In the genomic region with DNA sequence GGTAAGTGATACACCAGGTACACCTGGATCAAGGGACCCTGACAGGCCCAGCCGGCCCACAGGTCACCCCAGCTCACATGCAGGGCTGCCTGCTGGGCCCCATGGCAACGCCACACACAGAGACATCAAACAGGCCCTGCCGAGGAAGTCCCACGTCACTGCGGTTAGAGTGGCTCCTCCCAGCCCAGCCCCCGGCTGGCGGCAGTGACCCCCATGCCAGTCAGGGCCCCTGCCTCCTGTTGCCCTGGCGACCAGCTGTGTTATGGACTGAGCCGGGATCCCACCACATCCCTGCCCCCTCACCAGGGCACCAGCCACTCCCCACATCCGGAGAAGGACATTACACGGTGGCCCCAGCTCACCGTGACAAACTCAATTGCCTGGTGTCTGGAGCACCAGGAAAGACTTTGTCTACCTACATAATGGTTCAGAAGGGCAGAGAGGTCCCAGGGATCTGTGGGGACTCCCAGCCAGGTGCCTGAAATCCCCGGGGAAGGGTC, we compare ENCODE assay signal across 8 cellular contexts. TPM values are rescaled to one million over a fixed set of nuclear protein-coding genes. Genes with fewer than 3 reads are reported as not detected.
DNase-seq lines count a peak whose midpoint lies in the region; ATAC-seq, FAIRE-seq and TF ChIP-seq lines count a peak whose summit lies in the region.

No MANE protein-coding gene starts in this region.

- 6 to 10% methylated on average over 1 to 8 of the region's 13 CpGs for WGBS in lower leg skin, 2 donors

- H3K27me3 ChIP-seq in HCT116 (ENCODE audit: insufficient read depth, low read length), result no peaks in the 10 kb centered on the region
- no peaks in the 10 kb centered on the region for H3K27me3 ChIP-seq in colonic mucosa

- no peaks in the 10 kb centered on the region for H4K20me1 ChIP-seq in HCT116 (ENCODE audit: insufficient read depth)

- peaks cover 56% of the 10 kb centered on the region for H3K4me1 Mint-ChIP-seq in activated CD4-positive, alpha-beta T cell treated with anti-CD3 and anti-CD28 coated beads for 36 hours

- H3K27me3 Mint-ChIP-seq in activated CD4-positive, alpha-beta T cell treated with anti-CD3 and anti-CD28 coated beads for 36 hours, result no peaks in the 10 kb centered on the region

- no peak for FAIRE-seq in frontal cortex (lab: Jason Lieb, UNC)

- DNase-seq in GM10266 (ENCODE audit: extremely low spot score) (peak; percentile 96), HCT116 (ENCODE audit: low read depth, low spot score) (peak; percentile 90), NCI-H146 (lab: John Stamatoyannopoulos, UW) (peak; percentile 77), colonic mucosa (peak; percentile 83), lower leg skin (ENCODE audit: low spot score in 2 of 2) (peak; percentile 82 to 97), frontal cortex (ENCODE audit: low spot score in 2 of 2) (no peak)
- DNase-seq in activated CD4-positive, alpha-beta T cell treated with anti-CD3 and anti-CD28 coated beads for 36 hours, result peak; percentile 97
- peak; percentile 70 to 81 (median 81) for DNase-seq in stimulated activated CD4-positive, alpha-beta T cell treated with anti-CD3 and anti-CD28 coated beads, TNF-alpha, amount 100 ng/mL, for 4 hours (ENCODE audit: low read depth in 3 of 3)

- H3K79me2 ChIP-seq in HCT116 (ENCODE audit: insufficient read depth, low read length), result peaks cover 14% of the 10 kb centered on the region

- TF ChIP-seq POLR2A in HCT116 (IDR thresholded peaks at IDR 0.05; ENCODE audit: borderline replicate concordance, extremely low read depth, insufficient read depth, insufficient read length) (no peak), lower leg skin (IDR thresholded peaks at IDR 0.05) (no peak)

- POLR2A ChIA-PET in HCT116 (lab: Charles Lee), result interaction anchor here (0.8 to 2.4 kb wide), 11 partner anchors 9 to 672 kb away, joined by 3 to 29 read pairs (median 4); partner anchors contain the start of genes C19orf53, DNAJB1, RFX1 and ZSWIM4
- POLR2A ChIA-PET in activated CD4-positive, alpha-beta T cell treated with anti-CD3 and anti-CD28 coated beads for 36 hours (lab: Charles Lee), result interaction anchor here (0.8 to 2.1 kb wide), 7 partner anchors 10 to 673 kb away, joined by 3 to 36 read pairs (median 5); partner anchors contain the start of gene C19orf53

- H3K9ac ChIP-seq in HCT116 (ENCODE audit: low read length) (peak overlapping the region; percentile 90), colonic mucosa (ENCODE audit: low read depth in 2 of 2, low read length in 2 of 2) (peak overlapping the region; percentile 71 to 95)

- H3K36me3 Mint-ChIP-seq in activated CD4-positive, alpha-beta T cell treated with anti-CD3 and anti-CD28 coated beads for 36 hours (ENCODE audit: low read depth), result peaks cover 3% of the 10 kb centered on the region

- intact Hi-C loops in HCT116 (cut with micrococcal nuclease) (loop anchor here (5.0 kb wide), 1 partner anchor 694 kb away; the partner anchor contains the start of genes IER2 and STX10), colonic mucosa (cut with DNase I) (no loop called here), lower leg skin (cut with DNase I; ENCODE audit: low total_unique reads) (no loop called here)
- intact Hi-C loops in activated CD4-positive, alpha-beta T cell treated with anti-CD3 and anti-CD28 coated beads for 36 hours (cut with DNase I, micrococcal nuclease), result loop anchor here (1.0 to 10.0 kb wide), 12 partner anchors 7 to 1451 kb away; partner anchors contain the start of genes ADGRE5 (in 1 of the 2), C19orf53 (in 1 of the 2), IER2 (in 1 of the 2) and RFX1 (in 1 of the 2)

- no peaks in the 10 kb centered on the region for H3K9me3 ChIP-seq in HCT116 (ENCODE audit: control insufficient read depth in 1 of 2, insufficient read depth in 1 of 2, low read depth in 1 of 2, low read length in 2 of 2)
- no peaks in the 10 kb centered on the region for H3K9me3 ChIP-seq in colonic mucosa

- no peak overlapping the region for H2AFZ ChIP-seq in HCT116 (ENCODE audit: low read depth, low read length, poor library complexity, severe bottlenecking)

- H3K4me3 ChIP-seq in HCT116 (replicated peaks in 1 of 2; ENCODE audit: low read depth in 1 of 2, low read length in 2 of 2) (peak overlapping the region; percentile 48 to 61), colonic mucosa (peak overlapping the region; percentile 45), lower leg skin (ENCODE audit: low read depth, poor library complexity, severe bottlenecking) (no peak overlapping the region)

- H3K4me1 ChIP-seq in HCT116 (ENCODE audit: control insufficient read depth in 1 of 2, insufficient read depth in 2 of 2, low read length in 2 of 2) (peaks cover 66 to 87% of the 10 kb centered on the region in 2 experiments), colonic mucosa (peaks cover 27% of the 10 kb centered on the region)

- TF ChIP-seq RAD21 in HCT116 (IDR thresholded peaks at IDR 0.05; ENCODE audit: low read depth), result no peak

- no peaks in the 10 kb centered on the region for H3K9me3 Mint-ChIP-seq in activated CD4-positive, alpha-beta T cell treated with anti-CD3 and anti-CD28 coated beads for 36 hours (ENCODE audit: low read depth)

- peak overlapping the region; percentile 92 for H3K4me2 ChIP-seq in HCT116 (ENCODE audit: low read length)

- BruUV-seq in HCT116 (replicated peaks; lab: Mats Ljungman, UMichigan), result no TSS peak

- peak overlapping the region; percentile 71 for H3K4me3 Mint-ChIP-seq in activated CD4-positive, alpha-beta T cell treated with anti-CD3 and anti-CD28 coated beads for 36 hours

- H3K9me2 ChIP-seq in HCT116 (ENCODE audit: insufficient read depth), result no peaks in the 10 kb centered on the region

- RAD21 ChIA-PET in HCT116 (lab: Charles Lee; ENCODE audit: low non-redundant PET in 1 of 2, low total read pairs in 2 of 2, uncharacterized antibody in 2 of 2, unreplicated experiment in 2 of 2), result interaction anchor here in 1 of 2 experiments (0.9 kb wide), 1 partner anchor 12 kb away, joined by 4 read pairs; no protein-coding TSS in a partner anchor

- CTCF ChIA-PET in HCT116 (lab: Charles Lee), result interaction anchor here (0.8 to 1.7 kb wide), 5 partner anchors 10 to 65 kb away, joined by 3 to 9 read pairs (median 4); no protein-coding TSS in a partner anchor
- CTCF ChIA-PET in activated CD4-positive, alpha-beta T cell treated with anti-CD3 and anti-CD28 coated beads for 36 hours (lab: Charles Lee), result interaction anchor here (0.7 to 1.7 kb wide), 4 partner anchors 10 to 72 kb away, joined by 3 to 6 read pairs (median 3); partner anchors contain the start of gene C19orf53

- H3K27ac Mint-ChIP-seq in activated CD4-positive, alpha-beta T cell treated with anti-CD3 and anti-CD28 coated beads for 36 hours, result peak overlapping the region; percentile 97

- ATAC-seq in HCT116, result peak; percentile 36
- peak; percentile 69 for ATAC-seq in activated CD4-positive, alpha-beta T cell treated with anti-CD3 and anti-CD28 coated beads for 36 hours

- TF ChIP-seq CTCF in GM10266 (IDR thresholded peaks at IDR 0.05; ENCODE audit: control insufficient read depth, insufficient read depth, low read depth, missing control alignments) (no peak), HCT116 (IDR thresholded peaks at IDR 0.05 in 2 of 3, conservative IDR thresholded peaks at IDR 0.05 in 1 of 3; ENCODE audit: borderline replicate concordance in 1 of 3, insufficient read depth in 1 of 3, low read depth in 2 of 3, low read length in 2 of 3) (no peak), colonic mucosa (IDR thresholded peaks at IDR 0.05) (no peak), lower leg skin (IDR thresholded peaks at IDR 0.05) (peak in 1 of 3 donors; percentile 27)

- peak overlapping the region; percentile 96 for H3K27ac ChIP-seq in HCT116 (ENCODE audit: low read depth, low read length)
- peak overlapping the region; percentile 94 for H3K27ac ChIP-seq in colonic mucosa

- H3K36me3 ChIP-seq in HCT116 (ENCODE audit: control insufficient read depth in 1 of 2, insufficient read depth in 2 of 2, low read length in 2 of 2) (no peaks in the 10 kb centered on the region), colonic mucosa (no peaks in the 10 kb centered on the region)

TF ChIP-seq in HCT116, 20 proteins besides CTCF, POLR2A, EP300 and RAD21:
- no peak for TF ChIP-seq SRF (IDR thresholded peaks at IDR 0.05; ENCODE audit: low read depth)
- no peak for TF ChIP-seq MAX (IDR thresholded peaks at IDR 0.05)
- TF ChIP-seq SP1 (IDR thresholded peaks at IDR 0.05; ENCODE audit: low read depth), result no peak
- peak; percentile 100 for TF ChIP-seq TCF7L2 (IDR thresholded peaks at IDR 0.05; ENCODE audit: borderline replicate concordance, extremely low read depth, insufficient read depth, insufficient read length)
- TF ChIP-seq EZH2 (IDR thresholded peaks at IDR 0.05), result no peak
- no peak for TF ChIP-seq ZNF274 (IDR thresholded peaks at IDR 0.05; ENCODE audit: low read depth, low read length)

RNA-seq across cellular contexts. Expression of gene NANOS3, which starts 30.4 kb away (rescaled TPM):
- total RNA-seq in HCT116 (2021; ENCODE audit: unreplicated experiment) (not detected), colonic mucosa (not detected), lower leg skin (not detected), frontal cortex (3.7 TPM)
- 0.17 and 0.30 TPM in 2 replicates for polyA plus RNA-seq in HCT116 (2012)
- total RNA-seq in activated CD4-positive, alpha-beta T cell treated with anti-CD3 and anti-CD28 coated beads for 36 hours, result 1 to 10 TPM; 1.2 to 1.6 TPM

RNA-seq across cellular contexts. Expression of gene ZSWIM4, which starts 51.3 kb away (rescaled TPM):
- 9.8 TPM for total RNA-seq in HCT116 (2021; ENCODE audit: unreplicated experiment)
- 5.4 and 6.1 TPM in 2 replicates for polyA plus RNA-seq in HCT116 (2012)
- total RNA-seq in activated CD4-positive, alpha-beta T cell treated with anti-CD3 and anti-CD28 coated beads for 36 hours, result 1 to 10 TPM; 5.6 to 5.8 TPM
- total RNA-seq in colonic mucosa, result 1 to 10 TPM; 2.9 to 4.3 TPM
- 10 to 100 TPM; 22.3 to 29.9 (median 23.3) TPM for total RNA-seq in lower leg skin
- 6.9 TPM for total RNA-seq in frontal cortex

RNA-seq across cellular contexts. Expression of gene BRME1, which starts 59.3 kb away (rescaled TPM):
- total RNA-seq in HCT116 (2021; ENCODE audit: unreplicated experiment) (1.7 TPM), colonic mucosa (10 to 100 TPM in 1 of 2 donors, 1 to 10 TPM in 1; 5.9 to 20.0 TPM), lower leg skin (10 to 100 TPM in 1 of 4 donors, 1 to 10 TPM in 3; 2.3 to 11.8 (median 5.7) TPM), frontal cortex (13.0 TPM)
- 0.90 and 1.5 TPM in 2 replicates for polyA plus RNA-seq in HCT116 (2012)
- total RNA-seq in activated CD4-positive, alpha-beta T cell treated with anti-CD3 and anti-CD28 coated beads for 36 hours, result 1 to 10 TPM; 5.3 to 5.5 TPM

RNA-seq across cellular contexts. Expression of gene CC2D1A, which starts 59.4 kb away (rescaled TPM):
- total RNA-seq in HCT116 (2021; ENCODE audit: unreplicated experiment) (51.5 TPM), colonic mucosa (100 to 1,000 TPM in 1 of 2 donors, 10 to 100 TPM in 1; 81.0 to 123 TPM), lower leg skin (100 to 1,000 TPM in 1 of 4 donors, 10 to 100 TPM in 3; 48.9 to 104 (median 54.8) TPM), frontal cortex (10.2 TPM)
- 37.9 and 39.1 TPM in 2 replicates for polyA plus RNA-seq in HCT116 (2012)
- total RNA-seq in activated CD4-positive, alpha-beta T cell treated with anti-CD3 and anti-CD28 coated beads for 36 hours, result 10 to 100 TPM; 30.2 to 34.3 TPM

Comparison
In these comparisons a context has a peak if more than half of its experiments do, and no peak if none do; other contexts are left out.
1. DNase-seq: peak in GM10266 (single experiment), HCT116 (single experiment), NCI-H146 (single experiment), activated CD4-positive, alpha-beta T cell treated with anti-CD3 and anti-CD28 coated beads for 36 hours (single experiment), colonic mucosa (single experiment), lower leg skin (2 of 2) and stimulated activated CD4-positive, alpha-beta T cell treated with anti-CD3 and anti-CD28 coated beads, TNF-alpha, amount 100 ng/mL, for 4 hours (3 of 3); none in frontal cortex (0 of 2).
2. intact Hi-C loops: an anchor here in HCT116 (5.0 kb wide) and activated CD4-positive, alpha-beta T cell treated with anti-CD3 and anti-CD28 coated beads for 36 hours (1.0 to 10.0 kb wide); none called in colonic mucosa and lower leg skin.